Comparison of ENCODE assay signal across 1 cellular context in genomic region chr17:3804503-3804931, GRCh38.
TF ChIP-seq lines count a peak whose summit lies in the region.

No MANE protein-coding gene starts in this region.

TF ChIP-seq in HepG2, 621 proteins besides CTCF, POLR2A, EP300 and RAD21 (continued from another document and continues in another):
- TF ChIP-seq HIC2 (CRISPR knock-in tag; IDR thresholded peaks at IDR 0.05; ENCODE audit: low read depth) (peak; percentile 83), SOX13 (IDR thresholded peaks at IDR 0.05) (no peak), SOX13 (CRISPR knock-in tag; conservative IDR thresholded peaks at IDR 0.05 in 1 of 2, IDR thresholded peaks at IDR 0.05 in 1 of 2) (0 out of 4 replicates have a peak, but pooled peaks of 1 of the 2 experiments have one; percentile 27), CREM (IDR thresholded peaks at IDR 0.05) (no peak; the same call in 1 of the 2 replicates), CREM (CRISPR knock-in tag; IDR thresholded peaks at IDR 0.05) (no peak), PATZ1 (CRISPR knock-in tag; IDR thresholded peaks at IDR 0.05) (0 out of 2 replicates have a peak, but pooled peaks have one; percentile 12), NR3C1 (CRISPR knock-in tag; IDR thresholded peaks at IDR 0.05) (no peak), NCOA2 (CRISPR knock-in tag; IDR thresholded peaks at IDR 0.05) (peak; percentile 41; the same call in 1 of the 2 replicates), TBX2 (CRISPR knock-in tag; IDR thresholded peaks at IDR 0.05; ENCODE audit: borderline replicate concordance) (0 out of 2 replicates have a peak, but pooled peaks have one; percentile 15), SOX6 (IDR thresholded peaks at IDR 0.05) (no peak), SOX6 (CRISPR knock-in tag; IDR thresholded peaks at IDR 0.05) (0 out of 2 replicates have a peak, but pooled peaks have one; percentile 11), ZNF468 (CRISPR knock-in tag; IDR thresholded peaks at IDR 0.05) (no peak), ASH2L (IDR thresholded peaks at IDR 0.05; ENCODE audit: insufficient read length, low read depth, low read length) (no peak), ZNF644 (CRISPR knock-in tag; IDR thresholded peaks at IDR 0.05; ENCODE audit: low read depth) (0 out of 2 replicates have a peak, but pooled peaks have one; percentile 22), FOXO4 (CRISPR knock-in tag; conservative IDR thresholded peaks at IDR 0.05) (no peak), ARNTL (CRISPR knock-in tag; IDR thresholded peaks at IDR 0.05) (peak; percentile 42; the same call in 1 of the 2 replicates), CBFB (CRISPR knock-in tag; IDR thresholded peaks at IDR 0.05) (no peak), ZSCAN12 (CRISPR knock-in tag; IDR thresholded peaks at IDR 0.05) (no peak), SP4 (CRISPR knock-in tag; IDR thresholded peaks at IDR 0.05) (no peak), ZNF280B (CRISPR knock-in tag; IDR thresholded peaks at IDR 0.05; ENCODE audit: borderline replicate concordance) (no peak), CEBPG (CRISPR knock-in tag; IDR thresholded peaks at IDR 0.05) (0 out of 2 replicates have a peak, but pooled peaks have one; percentile 16), PAXIP1 (CRISPR knock-in tag; conservative IDR thresholded peaks at IDR 0.05) (peak; percentile 58), RFX1 (IDR thresholded peaks at IDR 0.05) (no peak), ZBTB7B (CRISPR knock-in tag; IDR thresholded peaks at IDR 0.05) (no peak), ZNF501 (CRISPR knock-in tag; IDR thresholded peaks at IDR 0.05) (no peak), ZNF878 (CRISPR knock-in tag; IDR thresholded peaks at IDR 0.05) (no peak), HNF4G (IDR thresholded peaks at IDR 0.05; ENCODE audit: borderline replicate concordance, low read depth, low read length) (peak; percentile 51), HNF4G (CRISPR knock-in tag; IDR thresholded peaks at IDR 0.05; ENCODE audit: borderline replicate concordance, low read depth) (no peak), ZNF775 (CRISPR knock-in tag; IDR thresholded peaks at IDR 0.05; ENCODE audit: borderline replicate concordance) (no peak), EED (CRISPR knock-in tag; IDR thresholded peaks at IDR 0.05) (no peak), HNRNPL (IDR thresholded peaks at IDR 0.05; ENCODE audit: low read depth, low read length) (0 out of 2 replicates have a peak, but pooled peaks have one; percentile 40), IRF2 (CRISPR knock-in tag; IDR thresholded peaks at IDR 0.05) (0 out of 2 replicates have a peak, but pooled peaks have one; percentile 21), ZNF850 (CRISPR knock-in tag; conservative IDR thresholded peaks at IDR 0.05) (0 out of 2 replicates have a peak, but pooled peaks have one; percentile 53), ZSCAN30 (CRISPR knock-in tag; IDR thresholded peaks at IDR 0.05) (no peak), ZMYM4 (CRISPR knock-in tag; IDR thresholded peaks at IDR 0.05) (no peak), ZNF687 (CRISPR knock-in tag; IDR thresholded peaks at IDR 0.05) (peak; percentile 70), NR2F1 (CRISPR knock-in tag; IDR thresholded peaks at IDR 0.05) (peak in 1 of 2 experiments; percentile 23; a peak in 1 of 4 replicates), ARID5B (CRISPR knock-in tag; IDR thresholded peaks at IDR 0.05) (peak; percentile 58; the same call in 1 of the 2 replicates), ZNF770 (CRISPR knock-in tag; IDR thresholded peaks at IDR 0.05) (peak; percentile 55)
